Comparison of ENCODE assay signal across 1 cellular context in genomic region chr6:106869203-106869602, GRCh38.
TF ChIP-seq lines count a peak whose summit lies in the region.

No MANE protein-coding gene starts in this region.

TF ChIP-seq in A549, 52 proteins besides CTCF, POLR2A, EP300 and RAD21 (continued from another document):
- TF ChIP-seq ELK1 (IDR thresholded peaks at IDR 0.05; ENCODE audit: low read depth, low read length) (no peak), USF2 (IDR thresholded peaks at IDR 0.05) (no peak), EHF (CRISPR knock-in tag; IDR thresholded peaks at IDR 0.05) (no peak), POLR2AphosphoS2 (conservative IDR thresholded peaks at IDR 0.05; ENCODE audit: low read length) (no peak), BCL3 (IDR thresholded peaks at IDR 0.05) (no peak), MAX (IDR thresholded peaks at IDR 0.05) (no peak), CHD4 (IDR thresholded peaks at IDR 0.05; ENCODE audit: borderline replicate concordance) (no peak), CHD2 (IDR thresholded peaks at IDR 0.05; ENCODE audit: low read length, partially characterized antibody) (no peak), FOSB (CRISPR knock-in tag; IDR thresholded peaks at IDR 0.05) (no peak), JUN (IDR thresholded peaks at IDR 0.05) (no peak), JUNB (IDR thresholded peaks at IDR 0.05) (no peak), HES2 (IDR thresholded peaks at IDR 0.05) (no peak)
